9 cellular contexts compared by ENCODE assay signal in genomic region chr14:36207500-36207899, GRCh38. TPM values are rescaled to one million over a fixed set of nuclear protein-coding genes. Genes with fewer than 3 reads are reported as not detected.
DNase-seq lines count a peak whose midpoint lies in the region; ATAC-seq and TF ChIP-seq lines count a peak whose summit lies in the region.
"Had no signal": no experiment of that assay in that cellular context is flagged by ENCODE, and none has a peak within 500 bp of the region (broad histone marks: within the 10 kb centered on the region; RNA-seq: fewer than 3 reads in every experiment).

No MANE protein-coding gene starts in this region.

- no peak overlapping the region for H3K4me3 ChIP-seq in RWPE2 (ENCODE audit: severe bottlenecking)

- H3K4me1 ChIP-seq in RWPE2 (ENCODE audit: insufficient read depth, poor library complexity, severe bottlenecking) = no peaks in the 10 kb centered on the region

- TF ChIP-seq CTCF in C4-2B (conservative IDR thresholded peaks at IDR 0.05) (peak; percentile 83), RWPE2 (IDR thresholded peaks at IDR 0.05; ENCODE audit: poor library complexity, severe bottlenecking) (peak; percentile 70)

- H3K4me1 Mint-ChIP-seq in activated T-cell treated with anti-CD3 and anti-CD28 coated beads, Interleukin-2, amount 50 U/mL, for 72 hours (ENCODE audit: low read depth) = peaks cover 5% of the 10 kb centered on the region

- no peaks in the 10 kb centered on the region for H3K9me3 Mint-ChIP-seq in activated T-cell treated with anti-CD3 and anti-CD28 coated beads, Interleukin-2, amount 50 U/mL, for 72 hours

- no peak overlapping the region for H3K27ac ChIP-seq in C4-2B
- no peak overlapping the region for H3K27ac ChIP-seq in RWPE2 (ENCODE audit: poor library complexity, severe bottlenecking)
- H3K27ac ChIP-seq: neutrophil had no signal

- no peaks in the 10 kb centered on the region for H3K36me3 Mint-ChIP-seq in activated T-cell treated with anti-CD3 and anti-CD28 coated beads, Interleukin-2, amount 50 U/mL, for 72 hours (ENCODE audit: insufficient read depth in 2 of 2)

- DNase-seq in KBM-7 (peak; percentile 34), RWPE2 (ENCODE audit: low spot score) (no peak), left lobe of liver (ENCODE audit: low spot score) (no peak), iPS-NIHi11 (ENCODE audit: low spot score) (no peak), T-helper 1 cell (no peak), UCSD-AML1 (lab: John Stamatoyannopoulos, UW; ENCODE audit: unreplicated experiment) (no peak)
- no peak for DNase-seq in activated T-cell treated with anti-CD3 and anti-CD28 coated beads, Interleukin-2, amount 50 U/mL, for 72 hours

- peaks cover 7% of the 10 kb centered on the region for H3K27me3 Mint-ChIP-seq in activated T-cell treated with anti-CD3 and anti-CD28 coated beads, Interleukin-2, amount 50 U/mL, for 72 hours (ENCODE audit: low read depth)

- in situ Hi-C loops in KBM-7 (cut with MboI; ENCODE audit: low pct_unique_long_range_greater_than_20kb, low sequenced_read_pairs) = no loop called here

- peaks cover 38% of the 10 kb centered on the region for H3K27me3 ChIP-seq in RWPE2 (ENCODE audit: insufficient read depth, poor library complexity, severe bottlenecking)

- ATAC-seq in RWPE2 (ENCODE audit: low read depth) = peak; percentile 66
- peak; percentile 51 for ATAC-seq in left lobe of liver
- no peak for ATAC-seq in activated T-cell treated with anti-CD3 and anti-CD28 coated beads, Interleukin-2, amount 50 U/mL, for 72 hours (replicated peaks in 1 of 2)

- H3K4me3 Mint-ChIP-seq in activated T-cell treated with anti-CD3 and anti-CD28 coated beads, Interleukin-2, amount 50 U/mL, for 72 hours = no peak overlapping the region

- no peak overlapping the region for H3K27ac Mint-ChIP-seq in activated T-cell treated with anti-CD3 and anti-CD28 coated beads, Interleukin-2, amount 50 U/mL, for 72 hours

- H3K9me3 ChIP-seq in RWPE2 (ENCODE audit: severe bottlenecking) = peaks cover 3% of the 10 kb centered on the region
- H3K9me3 ChIP-seq: neutrophil had no signal

- H3K36me3 ChIP-seq in RWPE2 (ENCODE audit: low read depth) = no peaks in the 10 kb centered on the region
- H3K36me3 ChIP-seq: neutrophil had no signal

RNA-seq across cellular contexts. Expression of gene PTCSC3, which starts 31.0 kb away (rescaled TPM):
- total RNA-seq in left lobe of liver = not detected
- not detected for total RNA-seq in activated T-cell treated with anti-CD3 and anti-CD28 coated beads, Interleukin-2, amount 50 U/mL, for 72 hours

Comparison
In these comparisons a context has a peak if more than half of its experiments do, and no peak if none do; other contexts are left out.
1. ATAC-seq: peak in RWPE2 (single experiment) and left lobe of liver (single experiment); none in activated T-cell treated with anti-CD3 and anti-CD28 coated beads, Interleukin-2, amount 50 U/mL, for 72 hours (0 of 2).